ENCODE assay signal across 9 cellular contexts in genomic region chr13:39037410-39037879, GRCh38. TPM values are rescaled to one million over a fixed set of nuclear protein-coding genes. Genes with fewer than 3 reads are reported as not detected.
DNase-seq lines count a peak whose midpoint lies in the region; ATAC-seq and TF ChIP-seq lines count a peak whose summit lies in the region.
"Had no signal": no experiment of that assay in that cellular context is flagged by ENCODE, and none has a peak within 500 bp of the region (broad histone marks: within the 10 kb centered on the region; RNA-seq: fewer than 3 reads in every experiment).

No MANE protein-coding gene starts in this region.

- ATAC-seq in GM18502 (IDR thresholded peaks at IDR 0.05; ENCODE audit: poor library complexity, unreplicated experiment): peak; percentile 30
- ATAC-seq in HG03378 (IDR thresholded peaks at IDR 0.05; ENCODE audit: unreplicated experiment): peak; percentile 19
- no peak for ATAC-seq in GM21381 (IDR thresholded peaks at IDR 0.05; ENCODE audit: unreplicated experiment)

- peak overlapping the region; percentile 84 for H3K4me3 ChIP-seq in iPS-15b (ENCODE audit: low read depth, low read length)

- H3K27me3 Mint-ChIP-seq in activated CD4-positive, alpha-beta memory T cell treated with anti-CD3 and anti-CD28 coated beads, Interleukin-2, amount 10 ng/mL, durations not matched to agents 7 days and 5 days: no peaks in the 10 kb centered on the region

- peak overlapping the region; percentile 93 for H3K27ac Mint-ChIP-seq in activated CD4-positive, alpha-beta memory T cell treated with anti-CD3 and anti-CD28 coated beads, Interleukin-2, amount 10 ng/mL, durations not matched to agents 7 days and 5 days

- peaks cover 18% of the 10 kb centered on the region for H3K36me3 Mint-ChIP-seq in activated CD4-positive, alpha-beta memory T cell treated with anti-CD3 and anti-CD28 coated beads, Interleukin-2, amount 10 ng/mL, durations not matched to agents 7 days and 5 days (ENCODE audit: low read depth)

- POLR2A ChIA-PET in activated CD4-positive, alpha-beta memory T cell treated with anti-CD3 and anti-CD28 coated beads, Interleukin-2, amount 10 ng/mL, durations not matched to agents 7 days and 5 days (lab: Charles Lee): interaction anchor here (0.8 to 4.1 kb wide), 10 partner anchors 11 to 1628 kb away, joined by 3 to 28 read pairs (median 8); partner anchors contain the start of genes COG6 and UFM1

- H3K4me1 Mint-ChIP-seq in activated CD4-positive, alpha-beta memory T cell treated with anti-CD3 and anti-CD28 coated beads, Interleukin-2, amount 10 ng/mL, durations not matched to agents 7 days and 5 days: peaks cover 52% of the 10 kb centered on the region

- no peaks in the 10 kb centered on the region for H3K9me3 Mint-ChIP-seq in activated CD4-positive, alpha-beta memory T cell treated with anti-CD3 and anti-CD28 coated beads, Interleukin-2, amount 10 ng/mL, durations not matched to agents 7 days and 5 days

- no peak for DNase-seq in activated CD4-positive, alpha-beta memory T cell treated with anti-CD3 and anti-CD28 coated beads, Interleukin-2, amount 10 ng/mL, durations not matched to agents 7 days and 5 days
- DNase-seq in stimulated activated CD8-positive, alpha-beta memory T cell treated with anti-CD3 and anti-CD28 coated beads, Interleukin-15, amount 100 ng/mL, for 1 hour (ENCODE audit: low read depth): peak; percentile 6
- no peak for DNase-seq in SK-N-DZ (ENCODE audit: low spot score)

- H3K9ac ChIP-seq in iPS-15b (ENCODE audit: low read depth, low read length): peak overlapping the region; percentile 83

- no peak; the same call in 1 of the 2 replicates for TF ChIP-seq CTCF in 22Rv1 (IDR thresholded peaks at IDR 0.05)

- H3K9me3 ChIP-seq in iPS-15b (ENCODE audit: control insufficient read depth, insufficient read depth, low read length): no peaks in the 10 kb centered on the region

- CTCF ChIA-PET in activated CD4-positive, alpha-beta memory T cell treated with anti-CD3 and anti-CD28 coated beads, Interleukin-2, amount 10 ng/mL, durations not matched to agents 7 days and 5 days (lab: Charles Lee): interaction anchor here (0.8 to 3.9 kb wide), 5 partner anchors 10 to 575 kb away, joined by 3 to 18 read pairs (median 3); no protein-coding TSS in a partner anchor

- H3K36me3 ChIP-seq in iPS-15b (ENCODE audit: control insufficient read depth, insufficient read depth, low read length): no peaks in the 10 kb centered on the region

- peaks cover 5% of the 10 kb centered on the region for H3K4me1 ChIP-seq in iPS-15b (ENCODE audit: control insufficient read depth, insufficient read depth, low read length)

- H3K27ac ChIP-seq in 22Rv1: peak overlapping the region; percentile 78

- no peaks in the 10 kb centered on the region for H3K27me3 ChIP-seq in iPS-15b (ENCODE audit: control insufficient read depth, insufficient read depth, low read length)

- peak overlapping the region; percentile 87 for H3K4me3 Mint-ChIP-seq in activated CD4-positive, alpha-beta memory T cell treated with anti-CD3 and anti-CD28 coated beads, Interleukin-2, amount 10 ng/mL, durations not matched to agents 7 days and 5 days

RNA-seq across cellular contexts. Expression of gene PROSER1, which starts 0.4 kb away (rescaled TPM):
- 10 to 100 TPM; 53.2 to 60.7 TPM for total RNA-seq in activated CD4-positive, alpha-beta memory T cell treated with anti-CD3 and anti-CD28 coated beads, Interleukin-2, amount 10 ng/mL, durations not matched to agents 7 days and 5 days
- 22.7 and 23.5 TPM in 2 replicates for polyA plus RNA-seq in SK-N-DZ (2014; cell fraction: cytosol; rRNA removed)
- 37.1 and 54.0 TPM in 2 replicates for polyA plus RNA-seq in SK-N-DZ (2014; cell fraction: nucleus; rRNA removed)

RNA-seq across cellular contexts. Expression of gene NHLRC3, which starts 0.8 kb away (rescaled TPM):
- total RNA-seq in activated CD4-positive, alpha-beta memory T cell treated with anti-CD3 and anti-CD28 coated beads, Interleukin-2, amount 10 ng/mL, durations not matched to agents 7 days and 5 days: 10 to 100 TPM; 25.5 to 25.9 TPM
- 19.4 and 19.8 TPM in 2 replicates for polyA plus RNA-seq in SK-N-DZ (2014; cell fraction: cytosol; rRNA removed)
- 59.7 and 61.3 TPM in 2 replicates for polyA plus RNA-seq in SK-N-DZ (2014; cell fraction: nucleus; rRNA removed)

RNA-seq across cellular contexts. Expression of gene STOML3, which starts 46.8 kb away (rescaled TPM):
- total RNA-seq in activated CD4-positive, alpha-beta memory T cell treated with anti-CD3 and anti-CD28 coated beads, Interleukin-2, amount 10 ng/mL, durations not matched to agents 7 days and 5 days: not detected
- not detected in 2 replicates for polyA plus RNA-seq in SK-N-DZ (2014; cell fraction: cytosol; rRNA removed)
- not detected in 2 replicates for polyA plus RNA-seq in SK-N-DZ (2014; cell fraction: nucleus; rRNA removed)
- total RNA-seq: LHCN-M2 had no signal
